In genomic region chr12:104456417-104456949, GRCh38 we compare ENCODE assay signal across 1 cellular context.
A peak's percentile ranks its signal among the peaks of the same experiment; 100 is the strongest.
TF ChIP-seq lines count a peak whose summit lies in the region.

CHST11 (plus strand) TSS chr12:104456948.

TF ChIP-seq in HEK293, 187 proteins besides CTCF, POLR2A, EP300 and RAD21 (continued from another document):
- TF ChIP-seq ELK4 (IDR thresholded peaks at IDR 0.05; ENCODE audit: borderline replicate concordance, low read depth, low read length) (no peak), SCRT2 (tag by site-specific recombination; IDR thresholded peaks at IDR 0.05) (peak; percentile 96), ZNF785 (tag by site-specific recombination; IDR thresholded peaks at IDR 0.05) (no peak), ZSCAN30 (tag by site-specific recombination; IDR thresholded peaks at IDR 0.05) (peak; percentile 93), PATZ1 (tag by site-specific recombination; IDR thresholded peaks at IDR 0.05) (peak; percentile 90), OSR2 (tag by site-specific recombination; IDR thresholded peaks at IDR 0.05) (0 out of 2 replicates have a peak, but pooled peaks have one; percentile 17), ZNF629 (tag by site-specific recombination; IDR thresholded peaks at IDR 0.05) (peak; percentile 49), SP3 (tag by site-specific recombination; IDR thresholded peaks at IDR 0.05) (peak; percentile 82), ZNF560 (tag by site-specific recombination; IDR thresholded peaks at IDR 0.05; ENCODE audit: borderline replicate concordance) (no peak), PRDM2 (tag by site-specific recombination; IDR thresholded peaks at IDR 0.05; ENCODE audit: borderline replicate concordance) (no peak), MYNN (tag by site-specific recombination; IDR thresholded peaks at IDR 0.05; ENCODE audit: borderline replicate concordance) (no peak), WT1 (tag by site-specific recombination; IDR thresholded peaks at IDR 0.05) (peak; percentile 78), ZNF2 (tag by site-specific recombination; IDR thresholded peaks at IDR 0.05) (peak; percentile 22; the same call in 1 of the 2 replicates), ZNF335 (tag by site-specific recombination; conservative IDR thresholded peaks at IDR 0.05) (peak; percentile 65), ZNF449 (tag by site-specific recombination; IDR thresholded peaks at IDR 0.05) (peak; percentile 83), IKZF3 (tag by site-specific recombination; IDR thresholded peaks at IDR 0.05) (peak; percentile 69)
